In the genomic region with DNA sequence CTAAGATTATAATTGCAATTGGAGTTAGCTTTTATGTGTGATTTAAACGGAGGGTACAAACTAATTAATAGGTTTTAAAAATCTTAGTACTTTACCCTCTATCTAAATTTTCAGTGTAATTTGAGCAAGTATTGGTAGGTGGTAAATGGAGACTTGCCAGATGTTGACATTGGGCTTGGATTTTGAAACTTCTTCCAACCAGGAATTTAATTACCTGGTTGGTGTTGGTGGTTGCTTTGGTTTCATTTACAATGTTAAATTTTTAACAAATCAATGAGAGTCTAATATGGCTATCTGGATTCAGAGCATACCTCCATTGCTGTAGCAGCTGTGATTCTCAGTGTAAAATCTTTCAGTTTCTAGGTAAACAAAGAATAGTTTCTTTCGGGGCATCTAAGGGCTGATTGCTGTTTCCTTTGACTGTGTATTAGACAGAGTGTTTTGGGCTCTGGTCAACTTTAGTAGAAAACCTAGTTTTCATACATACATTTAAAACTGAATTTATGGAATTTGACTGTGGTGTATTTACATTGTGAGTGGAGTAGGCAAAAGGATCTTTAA, we compare ENCODE assay signal across 8 cellular contexts.
A peak's percentile ranks its signal among the peaks of the same experiment; 100 is the strongest.
DNase-seq lines count a peak whose midpoint lies in the region; ATAC-seq lines count a peak whose summit lies in the region.

No MANE protein-coding gene starts in this region.

- peaks cover 15% of the 10 kb centered on the region for H3K36me3 ChIP-seq in neuron (ENCODE audit: insufficient read depth, low read length)

- H3K27me3 ChIP-seq in neuron (ENCODE audit: insufficient read depth, low read length), result no peaks in the 10 kb centered on the region

- H3K9me3 ChIP-seq in neuron (ENCODE audit: low read length), result no peaks in the 10 kb centered on the region

- DNase-seq in caudate nucleus (lab: John Stamatoyannopoulos, UW) (no peak), HuH-7 (ENCODE audit: low spot score) (no peak), NCI-H748 (lab: John Stamatoyannopoulos, UW; ENCODE audit: unreplicated experiment) (no peak), midbrain (lab: John Stamatoyannopoulos, UW) (no peak), NCI-H2227 treated with DMSO at 0.1 percent for 48 hours (lab: John Stamatoyannopoulos, UW) (no peak)

- H3K27ac ChIP-seq in caudate nucleus (ENCODE audit: low read depth, low read length), result peak overlapping the region; percentile 78

- peak; percentile 71 for ATAC-seq in GM18867 (IDR thresholded peaks at IDR 0.05; ENCODE audit: unreplicated experiment)
- ATAC-seq in HG02973 (IDR thresholded peaks at IDR 0.05; ENCODE audit: unreplicated experiment), result peak; percentile 41

- H3K4me3 ChIP-seq in neuron (ENCODE audit: low read length), result peak overlapping the region; percentile 70

- H3K4me1 ChIP-seq in neuron (ENCODE audit: insufficient read depth, low read length), result peaks cover 15% of the 10 kb centered on the region

- no peak overlapping the region for H2AFZ ChIP-seq in neuron (ENCODE audit: low read depth, low read length)
